ENCODE assay signal across 22 cellular contexts in the genomic region with DNA sequence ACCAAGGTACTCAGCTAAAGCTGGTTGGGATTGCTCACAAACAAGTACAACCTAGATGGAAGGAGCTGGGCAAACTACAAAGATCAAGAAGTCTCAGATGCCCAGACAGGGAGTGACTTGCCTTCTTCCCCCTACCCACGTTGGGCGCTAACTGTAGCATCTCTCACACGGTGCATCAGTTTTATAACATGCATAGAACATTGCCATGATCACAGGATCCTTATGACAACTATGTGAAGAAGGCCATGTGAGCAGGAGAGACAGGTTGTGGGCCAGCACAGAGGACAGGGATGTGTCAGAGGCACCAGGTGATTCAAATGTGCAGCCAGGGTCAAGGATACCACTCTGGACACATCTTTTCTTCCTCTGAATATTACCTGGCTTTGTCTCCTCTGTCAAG. TPM values are rescaled to one million over a fixed set of nuclear protein-coding genes. Genes with fewer than 3 reads are reported as not detected.
"Had no signal": no experiment of that assay in that cellular context is flagged by ENCODE, and none has a peak within 500 bp of the region (broad histone marks: within the 10 kb centered on the region; RNA-seq: fewer than 3 reads in every experiment).

No MANE protein-coding gene starts in this region.

- DNase-seq: caudate nucleus; colonic mucosa; dermis blood vessel endothelial cell; heart right ventricle; immature natural killer cell; left colon; left ventricle myocardium superior; mucosa of descending colon; naive thymus-derived CD8-positive, alpha-beta T cell; right cardiac atrium; small intestine; stimulated activated CD4-positive, alpha-beta T cell treated with anti-CD3 and anti-CD28 coated beads, Interleukin-12 subunit alpha, Interleukin-12 subunit beta, amount 100 ng/mL, for 4 hours; stimulated activated naive CD4-positive, alpha-beta T cell treated with Interleukin-2 at 50 U/mL for 16 hours; upper lobe of right lung had no signal

- H3K36me3 ChIP-seq: colonic mucosa, heart right ventricle, tibial nerve, upper lobe of right lung had no signal

- H3K27me3 Mint-ChIP-seq: progenitor cell of endocrine pancreas had no signal

- H3K27ac ChIP-seq: colonic mucosa, heart right ventricle, tibial nerve, upper lobe of right lung had no signal

- ATAC-seq: heart right ventricle; left colon; left ventricle myocardium superior; mucosa of descending colon; naive thymus-derived CD8-positive, alpha-beta T cell; right cardiac atrium; upper lobe of right lung had no signal

- H3K4me3 Mint-ChIP-seq: immature natural killer cell; naive thymus-derived CD8-positive, alpha-beta T cell had no signal

- H3K27me3 ChIP-seq: colonic mucosa, heart right ventricle, upper lobe of right lung had no signal

- H3K4me1 Mint-ChIP-seq: naive thymus-derived CD8-positive, alpha-beta T cell had no signal

- H3K27ac Mint-ChIP-seq: immature natural killer cell; naive thymus-derived CD8-positive, alpha-beta T cell; progenitor cell of endocrine pancreas had no signal

- H3K9me3 ChIP-seq: colonic mucosa had no signal

- H3K4me3 ChIP-seq: colonic mucosa, heart right ventricle, mucosa of descending colon, tibial nerve, upper lobe of right lung had no signal

- H3K4me1 ChIP-seq: colonic mucosa, heart right ventricle, tibial nerve had no signal

RNA-seq across cellular contexts. Expression of a gene that starts 28.3 kb away (rescaled TPM):
- total RNA-seq: fibroblast of lung; frontal cortex; kidney epithelial cell; lung microvascular endothelial cell; naive thymus-derived CD8-positive, alpha-beta T cell; osteocyte; progenitor cell of endocrine pancreas had no signal
- polyA plus RNA-seq: fibroblast of lung; immature natural killer cell; naive thymus-derived CD8-positive, alpha-beta T cell; neural cell had no signal
